In genomic region chr7:95595825-95596182, GRCh38 we compare ENCODE assay signal across 10 cellular contexts. TPM values are rescaled to one million over a fixed set of nuclear protein-coding genes. Genes with fewer than 3 reads are reported as not detected.
DNase-seq lines count a peak whose midpoint lies in the region; ATAC-seq, FAIRE-seq and TF ChIP-seq lines count a peak whose summit lies in the region.
"Had no signal": no experiment of that assay in that cellular context is flagged by ENCODE, and none has a peak within 500 bp of the region (broad histone marks: within the 10 kb centered on the region; RNA-seq: fewer than 3 reads in every experiment).

No MANE protein-coding gene starts in this region.

- H3K4me1 Mint-ChIP-seq in Caco-2 (ENCODE audit: low read depth, unreplicated experiment) (peaks cover 6% of the 10 kb centered on the region), astrocyte (ENCODE audit: low read depth, unreplicated experiment) (no peaks in the 10 kb centered on the region)

- no peak overlapping the region for H3K27ac ChIP-seq in astrocyte (ENCODE audit: low read depth, low read length)

- peak overlapping the region; percentile 98 for H3K4me2 ChIP-seq in astrocyte (ENCODE audit: low read length)

- BruUV-seq in Caco-2 (replicated peaks; lab: Mats Ljungman, UMichigan), result no TSS peak

- peak overlapping the region; percentile 49 for H3K9ac ChIP-seq in astrocyte (ENCODE audit: low read length)

- H3K27me3 ChIP-seq in Caco-2 (replicated peaks; ENCODE audit: control insufficient read depth, insufficient read depth, low read length) (no peaks in the 10 kb centered on the region; the same call in 1 of the 2 replicates), astrocyte (ENCODE audit: insufficient read depth, low read length) (no peaks in the 10 kb centered on the region)

- H3K36me3 ChIP-seq in Caco-2 (ENCODE audit: control insufficient read depth, insufficient read depth, low read length) (no peaks in the 10 kb centered on the region), astrocyte (ENCODE audit: insufficient read depth, low read length) (no peaks in the 10 kb centered on the region)

- H3K9me3 Mint-ChIP-seq in Caco-2 (ENCODE audit: unreplicated experiment) (no peaks in the 10 kb centered on the region), astrocyte (ENCODE audit: unreplicated experiment) (no peaks in the 10 kb centered on the region)

- POLR2A ChIA-PET in Caco-2 (lab: Charles Lee), result interaction anchor here (0.5 kb wide), 1 partner anchor 12 kb away, joined by 7 read pairs; no protein-coding TSS in a partner anchor

- no peaks in the 10 kb centered on the region for H4K20me1 ChIP-seq in astrocyte (ENCODE audit: insufficient read depth, low read length)

- H3K36me3 Mint-ChIP-seq in Caco-2 (ENCODE audit: insufficient read depth, unreplicated experiment) (no peaks in the 10 kb centered on the region), astrocyte (ENCODE audit: low read depth, unreplicated experiment) (no peaks in the 10 kb centered on the region)

- CTCF ChIA-PET in Caco-2 (lab: Charles Lee), result no interaction called here

- no peak for FAIRE-seq in astrocyte (lab: Jason Lieb, UNC)

- peak overlapping the region; percentile 78 for H3K4me3 Mint-ChIP-seq in Caco-2 (ENCODE audit: unreplicated experiment)
- peak overlapping the region; percentile 92 for H3K4me3 Mint-ChIP-seq in astrocyte (ENCODE audit: unreplicated experiment)

- H3K9me3 ChIP-seq in Caco-2 (no peaks in the 10 kb centered on the region), astrocyte (ENCODE audit: insufficient read depth, low read depth, low read length) (no peaks in the 10 kb centered on the region)

- intact Hi-C loops in Caco-2 (cut with micrococcal nuclease; ENCODE audit: unreplicated experiment), result no loop called here

- no peak overlapping the region for H3K27ac Mint-ChIP-seq in Caco-2 (ENCODE audit: unreplicated experiment)
- peak overlapping the region; percentile 17 for H3K27ac Mint-ChIP-seq in astrocyte (ENCODE audit: unreplicated experiment)

- DNase-seq in Caco-2, result no peak
- DNase-seq in astrocyte (ENCODE audit: low read depth), result no peak
- peak; percentile 37 for DNase-seq in pons (ENCODE audit: low spot score)
- DNase-seq in NCI-H748 (lab: John Stamatoyannopoulos, UW; ENCODE audit: unreplicated experiment), result no peak
- no peak for DNase-seq in NOMO-1 treated with dmso at 0.1 percent for 144 hours (lab: John Stamatoyannopoulos, UW; ENCODE audit: unreplicated experiment)
- DNase-seq: activated CD4-positive, alpha-beta T cell treated with anti-CD3 and anti-CD28 coated beads for 4 hours; NCI-H1105 had no signal

- no peaks in the 10 kb centered on the region for H3K4me1 ChIP-seq in Caco-2
- H3K4me1 ChIP-seq in astrocyte (ENCODE audit: insufficient read depth, low read length), result peaks cover 5% of the 10 kb centered on the region

- H2AFZ ChIP-seq in astrocyte (ENCODE audit: low read depth, low read length), result peak overlapping the region; percentile 96

- peak overlapping the region; percentile 52 for H3K4me3 ChIP-seq in Caco-2 (ENCODE audit: low read depth, low read length)
- H3K4me3 ChIP-seq in astrocyte (ENCODE audit: insufficient read depth, low read depth, low read length), result peak overlapping the region; percentile 70
- peak overlapping the region; percentile 62 for H3K4me3 ChIP-seq in iPS-11a (ENCODE audit: low read depth, low read length)

- no peak for ATAC-seq in HG03280 (IDR thresholded peaks at IDR 0.05; ENCODE audit: unreplicated experiment)
- ATAC-seq in GM21723 (IDR thresholded peaks at IDR 0.05; ENCODE audit: unreplicated experiment), result no peak

- H3K79me2 ChIP-seq in astrocyte (ENCODE audit: insufficient read depth, low read length), result no peaks in the 10 kb centered on the region

- peaks cover 17% of the 10 kb centered on the region for H3K27me3 Mint-ChIP-seq in Caco-2 (ENCODE audit: insufficient read depth, unreplicated experiment)
- H3K27me3 Mint-ChIP-seq in astrocyte (ENCODE audit: low read depth, unreplicated experiment), result peaks cover 18% of the 10 kb centered on the region

- TF ChIP-seq CTCF in Caco-2 (IDR thresholded peaks at IDR 0.05; ENCODE audit: insufficient read depth in 1 of 2, low read depth in 1 of 2, low read length in 1 of 2, severe bottlenecking in 1 of 2, unreplicated experiment in 1 of 2) (no peak), astrocyte (IDR thresholded peaks at IDR 0.05; ENCODE audit: insufficient read depth, low read depth, low read length) (no peak)

RNA-seq across cellular contexts. Expression of gene PDK4, which starts 0.5 kb away (rescaled TPM):
- total RNA-seq in Caco-2 (2022) (0.12 and 0.20 TPM in 2 replicates), astrocyte (0.29 and 0.34 TPM in 2 replicates)
